Comparison of ENCODE assay signal across 7 cellular contexts in the genomic region with DNA sequence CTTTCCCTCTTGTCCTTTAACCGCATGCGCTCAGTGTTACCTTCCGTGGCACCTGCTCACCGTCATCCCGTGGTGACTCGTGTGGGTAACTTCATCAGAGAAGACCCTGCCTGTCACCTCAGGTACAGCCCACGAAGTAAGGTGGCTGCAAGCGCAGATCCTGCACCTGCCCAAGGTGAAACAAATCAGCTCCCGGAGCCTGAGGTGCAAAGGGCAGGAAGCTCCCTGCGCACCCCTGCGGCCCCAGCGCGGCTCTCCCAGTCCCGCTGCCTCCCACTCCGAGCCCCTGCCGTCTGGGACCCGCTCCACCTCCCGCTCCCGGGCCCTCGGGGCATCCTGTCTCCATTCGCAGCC.
DNase-seq lines count a peak whose midpoint lies in the region; ATAC-seq, FAIRE-seq and TF ChIP-seq lines count a peak whose summit lies in the region.

No MANE protein-coding gene starts in this region.

- H3F3A ChIP-seq in GM23338 (replicated peaks; ENCODE audit: low read depth) = no peaks in the 10 kb centered on the region

- H3K4me1 Mint-ChIP-seq in GM23338 = peaks cover 12% of the 10 kb centered on the region

- H3K9me3 ChIP-seq in small intestine (ENCODE audit: control insufficient read depth, low read depth) = no peaks in the 10 kb centered on the region

- peak; percentile 56 for DNase-seq in GM23338 (ENCODE audit: low spot score)
- peak; percentile 60 for DNase-seq in small intestine
- no peak for DNase-seq in RCC 7860 (ENCODE audit: low spot score)
- DNase-seq in effector CD4-positive, alpha-beta T cell = no peak

- H3K79me2 ChIP-seq in GM23338 (replicated peaks; ENCODE audit: insufficient read depth) = no peaks in the 10 kb centered on the region

- no peaks in the 10 kb centered on the region; the same call in 2 of the 3 replicates for H3K36me3 Mint-ChIP-seq in GM23338 (ENCODE audit: low read depth)

- no peak overlapping the region for H3K27ac Mint-ChIP-seq in GM23338

- no peaks in the 10 kb centered on the region for H4K20me1 ChIP-seq in GM23338 (replicated peaks; ENCODE audit: insufficient read depth)

- no peaks in the 10 kb centered on the region for H3K9me3 Mint-ChIP-seq in GM23338

- ATAC-seq in GM23338 (peak; percentile 45), GM21526 (IDR thresholded peaks at IDR 0.05; ENCODE audit: low FRiP score, unreplicated experiment) (no peak)

- H3K4me2 ChIP-seq in GM23338 = peak overlapping the region; percentile 97; the same call in 1 of the 2 replicates

- H3K27ac ChIP-seq in GM23338 (ENCODE audit: low read depth) (no peak overlapping the region), VCaP (peak overlapping the region; percentile 59; the same call in 1 of the 2 replicates), small intestine (ENCODE audit: low read depth in 1 of 2, low read length in 1 of 2) (peak overlapping the region in 1 of 2 donors; percentile 79)

- H3K9me2 ChIP-seq in GM23338 (ENCODE audit: insufficient read depth) = 0 out of 2 replicates have a peak, but pooled peaks cover 3% of the 10 kb centered on the region

- H3K4me1 ChIP-seq in GM23338 (ENCODE audit: insufficient read depth) (no peaks in the 10 kb centered on the region), small intestine (ENCODE audit: control insufficient read depth in 2 of 2, insufficient read depth in 1 of 2, low read depth in 1 of 2, low read length in 1 of 2) (no peaks in the 10 kb centered on the region)

- peak overlapping the region; percentile 72 for H3K4me3 Mint-ChIP-seq in GM23338

- H2AFZ ChIP-seq in GM23338 = peak overlapping the region; percentile 97

- H3K27me3 Mint-ChIP-seq in GM23338 (ENCODE audit: insufficient read depth, low read depth, poor library complexity) = peaks cover 38% of the 10 kb centered on the region

- peaks cover 45% of the 10 kb centered on the region for H3K27me3 ChIP-seq in GM23338 (ENCODE audit: insufficient read depth)
- peaks cover 0 to 6% of the 10 kb centered on the region in 2 donors for H3K27me3 ChIP-seq in small intestine (ENCODE audit: control insufficient read depth in 2 of 2, insufficient read depth in 2 of 2, low read length in 2 of 2)

- TF ChIP-seq CTCF in GM23338 (conservative IDR thresholded peaks at IDR 0.05; ENCODE audit: low read depth in 2 of 2) (no peak), VCaP (conservative IDR thresholded peaks at IDR 0.05) (no peak)

- FAIRE-seq in small intestine (lab: Jason Lieb, UNC) (no peak), RCC 7860 (lab: Jason Lieb, UNC) (no peak)

- H3K36me3 ChIP-seq in GM23338 (ENCODE audit: insufficient read depth) (no peaks in the 10 kb centered on the region), small intestine (ENCODE audit: control insufficient read depth in 2 of 2, insufficient read depth in 2 of 2, low read length in 2 of 2) (no peaks in the 10 kb centered on the region)

- 7 to 19% (median 17%) methylated on average over 21 of the region's 21 CpGs for WGBS in small intestine, 3 donors

- H3K4me3 ChIP-seq in GM23338 (peak overlapping the region; percentile 75), iPS-11a (ENCODE audit: low read depth, low read length) (peak overlapping the region; percentile 50), small intestine (ENCODE audit: low read depth in 1 of 2, low read length in 2 of 2) (peak overlapping the region in 1 of 2 donors; percentile 49)

TF ChIP-seq in GM23338, 12 proteins besides CTCF, POLR2A, EP300 and RAD21 (continues in another document):
- TF ChIP-seq EZH2phosphoT487 (IDR thresholded peaks at IDR 0.05; ENCODE audit: unreplicated experiment) (no peak), CREB1 (CRISPR knock-in tag; IDR thresholded peaks at IDR 0.05; ENCODE audit: low read depth) (no peak), EZH2 (IDR thresholded peaks at IDR 0.05; ENCODE audit: low read depth, unreplicated experiment) (no peak), NANOG (IDR thresholded peaks at IDR 0.05; ENCODE audit: borderline replicate concordance) (no peak), JUNB (IDR thresholded peaks at IDR 0.05; ENCODE audit: unreplicated experiment) (no peak), ZNF114 (CRISPR knock-in tag; IDR thresholded peaks at IDR 0.05) (no peak), STAT1 (IDR thresholded peaks at IDR 0.05; ENCODE audit: unreplicated experiment) (no peak), POLR2AphosphoS5 (IDR thresholded peaks at IDR 0.05; ENCODE audit: low read depth) (no peak)
- TF ChIP-seq, protein P1, sequence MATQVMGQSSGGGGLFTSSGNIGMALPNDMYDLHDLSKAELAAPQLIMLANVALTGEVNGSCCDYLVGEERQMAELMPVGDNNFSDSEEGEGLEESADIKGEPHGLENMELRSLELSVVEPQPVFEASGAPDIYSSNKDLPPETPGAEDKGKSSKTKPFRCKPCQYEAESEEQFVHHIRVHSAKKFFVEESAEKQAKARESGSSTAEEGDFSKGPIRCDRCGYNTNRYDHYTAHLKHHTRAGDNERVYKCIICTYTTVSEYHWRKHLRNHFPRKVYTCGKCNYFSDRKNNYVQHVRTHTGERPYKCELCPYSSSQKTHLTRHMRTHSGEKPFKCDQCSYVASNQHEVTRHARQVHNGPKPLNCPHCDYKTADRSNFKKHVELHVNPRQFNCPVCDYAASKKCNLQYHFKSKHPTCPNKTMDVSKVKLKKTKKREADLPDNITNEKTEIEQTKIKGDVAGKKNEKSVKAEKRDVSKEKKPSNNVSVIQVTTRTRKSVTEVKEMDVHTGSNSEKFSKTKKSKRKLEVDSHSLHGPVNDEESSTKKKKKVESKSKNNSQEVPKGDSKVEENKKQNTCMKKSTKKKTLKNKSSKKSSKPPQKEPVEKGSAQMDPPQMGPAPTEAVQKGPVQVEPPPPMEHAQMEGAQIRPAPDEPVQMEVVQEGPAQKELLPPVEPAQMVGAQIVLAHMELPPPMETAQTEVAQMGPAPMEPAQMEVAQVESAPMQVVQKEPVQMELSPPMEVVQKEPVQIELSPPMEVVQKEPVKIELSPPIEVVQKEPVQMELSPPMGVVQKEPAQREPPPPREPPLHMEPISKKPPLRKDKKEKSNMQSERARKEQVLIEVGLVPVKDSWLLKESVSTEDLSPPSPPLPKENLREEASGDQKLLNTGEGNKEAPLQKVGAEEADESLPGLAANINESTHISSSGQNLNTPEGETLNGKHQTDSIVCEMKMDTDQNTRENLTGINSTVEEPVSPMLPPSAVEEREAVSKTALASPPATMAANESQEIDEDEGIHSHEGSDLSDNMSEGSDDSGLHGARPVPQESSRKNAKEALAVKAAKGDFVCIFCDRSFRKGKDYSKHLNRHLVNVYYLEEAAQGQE (IDR thresholded peaks at IDR 0.05; ENCODE audit: unreplicated experiment) = no peak
- TF ChIP-seq, protein P2, sequence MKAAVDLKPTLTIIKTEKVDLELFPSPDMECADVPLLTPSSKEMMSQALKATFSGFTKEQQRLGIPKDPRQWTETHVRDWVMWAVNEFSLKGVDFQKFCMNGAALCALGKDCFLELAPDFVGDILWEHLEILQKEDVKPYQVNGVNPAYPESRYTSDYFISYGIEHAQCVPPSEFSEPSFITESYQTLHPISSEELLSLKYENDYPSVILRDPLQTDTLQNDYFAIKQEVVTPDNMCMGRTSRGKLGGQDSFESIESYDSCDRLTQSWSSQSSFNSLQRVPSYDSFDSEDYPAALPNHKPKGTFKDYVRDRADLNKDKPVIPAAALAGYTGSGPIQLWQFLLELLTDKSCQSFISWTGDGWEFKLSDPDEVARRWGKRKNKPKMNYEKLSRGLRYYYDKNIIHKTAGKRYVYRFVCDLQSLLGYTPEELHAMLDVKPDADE (IDR thresholded peaks at IDR 0.05) = no peak

Comparison
In these comparisons a context has a peak if more than half of its experiments do, and no peak if none do; other contexts are left out.
1. DNase-seq: peak in GM23338 (single experiment) and small intestine (single experiment); none in RCC 7860 (single experiment) and effector CD4-positive, alpha-beta T cell (single experiment).